In genomic region chrX:53116101-53116500, GRCh38 we compare ENCODE assay signal across 1 cellular context.
TF ChIP-seq lines count a peak whose summit lies in the region.

No MANE protein-coding gene starts in this region.

TF ChIP-seq in H1, 55 proteins besides CTCF, POLR2A, EP300 and RAD21:
- no peak for TF ChIP-seq NRF1 (IDR thresholded peaks at IDR 0.05; ENCODE audit: low read depth, low read length)
- TF ChIP-seq ASH2L (IDR thresholded peaks at IDR 0.05; ENCODE audit: low read length) = no peak
- TF ChIP-seq USF2 (IDR thresholded peaks at IDR 0.05; ENCODE audit: low read length) = no peak
- TF ChIP-seq YY1 (IDR thresholded peaks at IDR 0.05; ENCODE audit: low read depth, low read length) = no peak
- TF ChIP-seq RBBP5 (IDR thresholded peaks at IDR 0.05; ENCODE audit: borderline replicate concordance, low read depth, low read length) = no peak
- no peak for TF ChIP-seq CTBP2 (IDR thresholded peaks at IDR 0.05; ENCODE audit: borderline replicate concordance, insufficient read depth, insufficient read length, low read length)
- TF ChIP-seq TBP (IDR thresholded peaks at IDR 0.05; ENCODE audit: low read depth, low read length) = no peak
- TF ChIP-seq TCF12 (IDR thresholded peaks at IDR 0.05; ENCODE audit: low read depth, low read length) = no peak
- TF ChIP-seq CREB1 (IDR thresholded peaks at IDR 0.05) = no peak
- no peak for TF ChIP-seq KDM4A (IDR thresholded peaks at IDR 0.05; ENCODE audit: low read depth, low read length, severe bottlenecking)
- TF ChIP-seq SIX5 (IDR thresholded peaks at IDR 0.05; ENCODE audit: low read depth, low read length) = no peak
- no peak for TF ChIP-seq SRF (IDR thresholded peaks at IDR 0.05; ENCODE audit: low read depth, low read length)
- TF ChIP-seq, protein P1, sequence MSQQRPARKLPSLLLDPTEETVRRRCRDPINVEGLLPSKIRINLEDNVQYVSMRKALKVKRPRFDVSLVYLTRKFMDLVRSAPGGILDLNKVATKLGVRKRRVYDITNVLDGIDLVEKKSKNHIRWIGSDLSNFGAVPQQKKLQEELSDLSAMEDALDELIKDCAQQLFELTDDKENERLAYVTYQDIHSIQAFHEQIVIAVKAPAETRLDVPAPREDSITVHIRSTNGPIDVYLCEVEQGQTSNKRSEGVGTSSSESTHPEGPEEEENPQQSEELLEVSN (IDR thresholded peaks at IDR 0.05) = no peak
- TF ChIP-seq FOSL1 (IDR thresholded peaks at IDR 0.05; ENCODE audit: insufficient read depth, low read depth, low read length) = no peak
- no peak for TF ChIP-seq RNF2 (IDR thresholded peaks at IDR 0.05; ENCODE audit: borderline replicate concordance, low read depth, low read length, missing control alignments, poor library complexity, severe bottlenecking)
- no peak for TF ChIP-seq CHD7 (IDR thresholded peaks at IDR 0.05; ENCODE audit: insufficient replicate concordance, low read length)
- no peak for TF ChIP-seq BACH1 (IDR thresholded peaks at IDR 0.05; ENCODE audit: low read length)
- no peak for TF ChIP-seq BRCA1 (IDR thresholded peaks at IDR 0.05; ENCODE audit: low read depth, low read length)
